37 cellular contexts compared by ENCODE assay signal in genomic region chr5:84406111-84406510, GRCh38. TPM values are rescaled to one million over a fixed set of nuclear protein-coding genes. Genes with fewer than 3 reads are reported as not detected.
"Had no signal": no experiment of that assay in that cellular context is flagged by ENCODE, and none has a peak within 500 bp of the region (broad histone marks: within the 10 kb centered on the region; RNA-seq: fewer than 3 reads in every experiment).

No MANE protein-coding gene starts in this region.

- H3K9me3 ChIP-seq: adrenal gland, body of pancreas, breast epithelium had no signal

- H3K27me3 ChIP-seq: adrenal gland, body of pancreas, brain microvascular endothelial cell, breast epithelium had no signal

- H3K4me3 Mint-ChIP-seq: activated B cell treated with CpG ODN at 0.5 μM for 24 hours; activated CD4-positive, alpha-beta memory T cell treated with anti-CD3 and anti-CD28 coated beads for 36 hours; activated CD4-positive, alpha-beta T cell treated with anti-CD3 and anti-CD28 coated beads, Interleukin-2, amount 10 ng/mL, durations not matched to agents 24 days and 14 days; activated CD8-positive, alpha-beta memory T cell treated with anti-CD3 and anti-CD28 coated beads, Interleukin-2, amount 10 ng/mL, durations not matched to agents 7 days and 5 days; activated CD8-positive, alpha-beta T cell treated with anti-CD3 and anti-CD28 coated beads for 36 hours; activated naive CD4-positive, alpha-beta T cell treated with anti-CD3 and anti-CD28 coated beads for 36 hours; activated naive CD8-positive, alpha-beta T cell treated with anti-CD3 and anti-CD28 coated beads for 36 hours; activated T-cell treated with anti-CD3 and anti-CD28 coated beads, Interleukin-2, amount 50 U/mL, for 4 hours; activated T-cell treated with anti-CD3 and anti-CD28 coated beads, Interleukin-2, amount 50 U/mL, for 72 hours; activated T-helper 1 cell treated with anti-CD3 and anti-CD28 coated beads, Interleukin-12 subunit alpha, Interleukin-12 subunit beta, Interleukin-2, Interleukin-4 antibody, amounts not matched to agents 30 ng/mL and 10 ng/mL and 1 ng/mL, durations not matched to agents 14 hours and 24 hours and 36 hours; activated T-helper 17 cell treated with anti-CD3 and anti-CD28 coated beads, Interleukin-2, amount 50 U/mL, for 72 hours; T-helper 1 cell treated with Interleukin-12 subunit alpha and Interleukin-12 subunit beta and Interleukin-4 antibody, amounts not matched to agents 30 μg/mL and 1 μg/mL, for 36 hours; T-helper 2 cell treated with Interferon-gamma antibody and Interleukin-4, amounts not matched to agents 5 μg/mL and 100 μg/mL, for 36 hours had no signal

- H3K27me3 Mint-ChIP-seq: activated B cell treated with CpG ODN at 0.5 μM for 24 hours; activated CD4-positive, alpha-beta memory T cell treated with anti-CD3 and anti-CD28 coated beads for 36 hours; activated CD4-positive, alpha-beta T cell treated with anti-CD3 and anti-CD28 coated beads, Interleukin-2, amount 10 ng/mL, durations not matched to agents 24 days and 14 days; activated CD8-positive, alpha-beta memory T cell treated with anti-CD3 and anti-CD28 coated beads, Interleukin-2, amount 10 ng/mL, durations not matched to agents 7 days and 5 days; activated CD8-positive, alpha-beta T cell treated with anti-CD3 and anti-CD28 coated beads for 36 hours; activated naive CD8-positive, alpha-beta T cell treated with anti-CD3 and anti-CD28 coated beads for 36 hours; activated T-helper 17 cell treated with anti-CD3 and anti-CD28 coated beads, Interleukin-2, amount 50 U/mL, for 72 hours had no signal

- H3K4me1 Mint-ChIP-seq: activated B cell treated with CpG ODN at 0.5 μM for 24 hours; activated CD4-positive, alpha-beta T cell treated with anti-CD3 and anti-CD28 coated beads, Interleukin-2, amount 10 ng/mL, durations not matched to agents 24 days and 14 days; activated CD8-positive, alpha-beta memory T cell treated with anti-CD3 and anti-CD28 coated beads, Interleukin-2, amount 10 ng/mL, durations not matched to agents 7 days and 5 days; activated naive CD8-positive, alpha-beta T cell treated with anti-CD3 and anti-CD28 coated beads for 36 hours; activated T-helper 17 cell treated with anti-CD3 and anti-CD28 coated beads, Interleukin-2, amount 50 U/mL, for 72 hours had no signal

- H3K4me3 ChIP-seq: adrenal gland, body of pancreas, breast epithelium had no signal

- H3K9me3 Mint-ChIP-seq: activated B cell treated with CpG ODN at 0.5 μM for 24 hours; activated CD4-positive, alpha-beta memory T cell treated with anti-CD3 and anti-CD28 coated beads for 36 hours; activated CD4-positive, alpha-beta T cell treated with anti-CD3 and anti-CD28 coated beads, Interleukin-2, amount 10 ng/mL, durations not matched to agents 24 days and 14 days; activated CD8-positive, alpha-beta T cell treated with anti-CD3 and anti-CD28 coated beads for 36 hours; activated naive CD4-positive, alpha-beta T cell treated with anti-CD3 and anti-CD28 coated beads for 36 hours; activated naive CD4-positive, alpha-beta T cell treated with anti-CD3 and anti-CD28 coated beads, Interleukin-2, amount 50 U/mL, for 72 hours; activated naive CD8-positive, alpha-beta T cell treated with anti-CD3 and anti-CD28 coated beads for 36 hours; activated T-cell treated with anti-CD3 and anti-CD28 coated beads, Interleukin-2, amount 50 U/mL, for 4 hours; activated T-cell treated with anti-CD3 and anti-CD28 coated beads, Interleukin-2, amount 50 U/mL, for 72 hours; activated T-helper 1 cell treated with anti-CD3 and anti-CD28 coated beads, Interleukin-12 subunit alpha, Interleukin-12 subunit beta, Interleukin-2, Interleukin-4 antibody, amounts not matched to agents 30 ng/mL and 10 ng/mL and 1 ng/mL, durations not matched to agents 14 hours and 24 hours and 36 hours; activated T-helper 17 cell treated with anti-CD3 and anti-CD28 coated beads, Interleukin-2, amount 50 U/mL, for 72 hours; T-helper 1 cell treated with Interleukin-12 subunit alpha and Interleukin-12 subunit beta and Interleukin-4 antibody, amounts not matched to agents 30 μg/mL and 1 μg/mL, for 36 hours; T-helper 2 cell treated with Interferon-gamma antibody and Interleukin-4, amounts not matched to agents 5 μg/mL and 100 μg/mL, for 36 hours had no signal

- H3K4me1 ChIP-seq: adrenal gland, body of pancreas, breast epithelium had no signal

- H3K27ac Mint-ChIP-seq: activated B cell treated with CpG ODN at 0.5 μM for 24 hours; activated CD4-positive, alpha-beta memory T cell treated with anti-CD3 and anti-CD28 coated beads for 36 hours; activated CD4-positive, alpha-beta T cell treated with anti-CD3 and anti-CD28 coated beads, Interleukin-2, amount 10 ng/mL, durations not matched to agents 24 days and 14 days; activated CD8-positive, alpha-beta memory T cell treated with anti-CD3 and anti-CD28 coated beads, Interleukin-2, amount 10 ng/mL, durations not matched to agents 7 days and 5 days; activated CD8-positive, alpha-beta T cell treated with anti-CD3 and anti-CD28 coated beads for 36 hours; activated naive CD4-positive, alpha-beta T cell treated with anti-CD3 and anti-CD28 coated beads for 36 hours; activated naive CD4-positive, alpha-beta T cell treated with anti-CD3 and anti-CD28 coated beads, Interleukin-2, amount 50 U/mL, for 72 hours; activated naive CD8-positive, alpha-beta T cell treated with anti-CD3 and anti-CD28 coated beads for 36 hours; activated T-cell treated with anti-CD3 and anti-CD28 coated beads, Interleukin-2, amount 50 U/mL, for 72 hours; activated T-helper 1 cell treated with anti-CD3 and anti-CD28 coated beads, Interleukin-12 subunit alpha, Interleukin-12 subunit beta, Interleukin-2, Interleukin-4 antibody, amounts not matched to agents 30 ng/mL and 10 ng/mL and 1 ng/mL, durations not matched to agents 14 hours and 24 hours and 36 hours; activated T-helper 17 cell treated with anti-CD3 and anti-CD28 coated beads, Interleukin-2, amount 50 U/mL, for 72 hours; T-helper 1 cell treated with Interleukin-12 subunit alpha and Interleukin-12 subunit beta and Interleukin-4 antibody, amounts not matched to agents 30 μg/mL and 1 μg/mL, for 36 hours; T-helper 2 cell treated with Interferon-gamma antibody and Interleukin-4, amounts not matched to agents 5 μg/mL and 100 μg/mL, for 36 hours had no signal

- ATAC-seq: activated CD8-positive, alpha-beta memory T cell treated with anti-CD3 and anti-CD28 coated beads, Interleukin-2, amount 10 ng/mL, durations not matched to agents 7 days and 5 days; activated CD8-positive, alpha-beta T cell treated with anti-CD3 and anti-CD28 coated beads for 36 hours; activated naive CD4-positive, alpha-beta T cell treated with anti-CD3 and anti-CD28 coated beads, Interleukin-2, amount 50 U/mL, for 72 hours; activated T-cell treated with anti-CD3 and anti-CD28 coated beads, Interleukin-2, amount 50 U/mL, for 4 hours; activated T-cell treated with anti-CD3 and anti-CD28 coated beads, Interleukin-2, amount 50 U/mL, for 72 hours; activated T-helper 17 cell treated with anti-CD3 and anti-CD28 coated beads, Interleukin-2, amount 50 U/mL, for 72 hours; body of pancreas had no signal

- FAIRE-seq: astrocyte had no signal

- DNase-seq: activated B cell treated with CpG ODN at 0.5 μM for 24 hours; activated CD4-positive, alpha-beta memory T cell treated with anti-CD3 and anti-CD28 coated beads for 36 hours; activated CD4-positive, alpha-beta T cell treated with anti-CD3 and anti-CD28 coated beads for 4 hours; activated CD4-positive, alpha-beta T cell treated with anti-CD3 and anti-CD28 coated beads, Interleukin-2, amount 10 ng/mL, durations not matched to agents 24 days and 14 days; activated CD4-positive, alpha-beta T cell treated with anti-CD3 and anti-CD28 coated beads, Interleukin-2, amount 50 U/mL, for 1 hour; activated CD4-positive, alpha-beta T cell treated with anti-CD3 and anti-CD28 coated beads, Interleukin-2, amount 50 U/mL, for 4 hours; activated CD4-positive, CD25-positive, alpha-beta regulatory T cell treated with anti-CD3 and anti-CD28 coated beads, Interleukin-2, amount 50 U/mL, for 72 hours; activated CD8-positive, alpha-beta memory T cell treated with anti-CD3 and anti-CD28 coated beads for 24 hours; activated CD8-positive, alpha-beta memory T cell treated with anti-CD3 and anti-CD28 coated beads, Interleukin-2, amount 10 ng/mL, durations not matched to agents 7 days and 5 days; activated CD8-positive, alpha-beta memory T cell treated with anti-CD3 and anti-CD28 coated beads, Interleukin-2, amount 50 U/mL, for 48 hours; activated CD8-positive, alpha-beta T cell treated with anti-CD3 and anti-CD28 coated beads for 36 hours; activated effector memory CD4-positive, alpha-beta T cell treated with anti-CD3 and anti-CD28 coated beads, Interleukin-2, amount 50 U/mL, for 16 hours; activated gamma-delta T cell treated with Interleukin-2 at 50 U/mL for 16 hours; activated naive CD4-positive, alpha-beta T cell; activated naive CD4-positive, alpha-beta T cell treated with anti-CD3 and anti-CD28 coated beads for 36 hours; activated naive CD4-positive, alpha-beta T cell treated with anti-CD3 and anti-CD28 coated beads, Interleukin-2, amount 50 U/mL, for 16 hours; activated naive CD8-positive, alpha-beta T cell treated with anti-CD3 and anti-CD28 coated beads for 36 hours; activated T-cell treated with anti-CD3 and anti-CD28 coated beads, Interleukin-2, amount 50 U/mL, for 4 hours; activated T-cell treated with anti-CD3 and anti-CD28 coated beads, Interleukin-2, amount 50 U/mL, for 72 hours; adrenal gland; amniotic stem cell; aorta; body of pancreas; brain microvascular endothelial cell; central memory CD4-positive, alpha-beta T cell; SW 1271; T-helper 1 cell; T-helper 2 cell; T-helper 9 cell; WERI-Rb-1 had no signal

- H3K36me3 ChIP-seq: adrenal gland, brain microvascular endothelial cell, breast epithelium, WERI-Rb-1 had no signal

- H3K27ac ChIP-seq: adrenal gland, body of pancreas, brain microvascular endothelial cell, breast epithelium, WERI-Rb-1 had no signal

- H3K36me3 Mint-ChIP-seq: activated CD4-positive, alpha-beta memory T cell treated with anti-CD3 and anti-CD28 coated beads for 36 hours; activated CD8-positive, alpha-beta memory T cell treated with anti-CD3 and anti-CD28 coated beads, Interleukin-2, amount 10 ng/mL, durations not matched to agents 7 days and 5 days; activated naive CD4-positive, alpha-beta T cell treated with anti-CD3 and anti-CD28 coated beads, Interleukin-2, amount 50 U/mL, for 72 hours; activated naive CD8-positive, alpha-beta T cell treated with anti-CD3 and anti-CD28 coated beads for 36 hours had no signal

RNA-seq across cellular contexts. Expression of gene EDIL3, which starts 21.4 kb away (rescaled TPM):
- total RNA-seq: activated B cell treated with CpG ODN at 0.5 μM for 24 hours; activated CD4-positive, alpha-beta memory T cell treated with anti-CD3 and anti-CD28 coated beads for 36 hours; activated CD4-positive, alpha-beta T cell treated with anti-CD3 and anti-CD28 coated beads, Interleukin-2, amount 10 ng/mL, durations not matched to agents 24 days and 14 days; activated CD8-positive, alpha-beta memory T cell treated with anti-CD3 and anti-CD28 coated beads, Interleukin-2, amount 10 ng/mL, durations not matched to agents 7 days and 5 days; activated CD8-positive, alpha-beta T cell treated with anti-CD3 and anti-CD28 coated beads for 36 hours; activated naive CD4-positive, alpha-beta T cell treated with anti-CD3 and anti-CD28 coated beads for 36 hours; activated naive CD4-positive, alpha-beta T cell treated with anti-CD3 and anti-CD28 coated beads, Interleukin-2, amount 50 U/mL, for 72 hours; activated naive CD8-positive, alpha-beta T cell treated with anti-CD3 and anti-CD28 coated beads for 36 hours; activated T-cell treated with anti-CD3 and anti-CD28 coated beads, Interleukin-2, amount 50 U/mL, for 72 hours; activated T-helper 1 cell treated with anti-CD3 and anti-CD28 coated beads, Interleukin-12 subunit alpha, Interleukin-12 subunit beta, Interleukin-2, Interleukin-4 antibody, amounts not matched to agents 30 ng/mL and 10 ng/mL and 1 ng/mL, durations not matched to agents 14 hours and 24 hours and 36 hours; activated T-helper 17 cell treated with anti-CD3 and anti-CD28 coated beads, Interleukin-2, amount 50 U/mL, for 72 hours had no signal
